12 cellular contexts compared by ENCODE assay signal in genomic region chr9:121283856-121284732, GRCh38. TPM values are rescaled to one million over a fixed set of nuclear protein-coding genes. Genes with fewer than 3 reads are reported as not detected.
DNase-seq lines count a peak whose midpoint lies in the region; ATAC-seq, FAIRE-seq and TF ChIP-seq lines count a peak whose summit lies in the region.
"Had no signal": no experiment of that assay in that cellular context is flagged by ENCODE, and none has a peak within 500 bp of the region (broad histone marks: within the 10 kb centered on the region; RNA-seq: fewer than 3 reads in every experiment).

No MANE protein-coding gene starts in this region.

- H3K4me3 ChIP-seq in K562 = no peak overlapping the region
- no peak overlapping the region for H3K4me3 ChIP-seq in mesenchymal stem cell (ENCODE audit: insufficient read depth in 1 of 2, low read depth in 1 of 2, low read length in 2 of 2)
- no peak overlapping the region for H3K4me3 ChIP-seq in suprapubic skin

- H3K18ac ChIP-seq in mesenchymal stem cell (ENCODE audit: low read depth in 1 of 2, low read length in 2 of 2) = peak overlapping the region in 1 of 2 experiments; percentile 56

- TF ChIP-seq RAD21 in K562 (CRISPR knock-in tag; conservative IDR thresholded peaks at IDR 0.05 in 1 of 2, IDR thresholded peaks at IDR 0.05 in 1 of 2) = no peak

- POLR2A ChIA-PET in K562 (lab: Yijun Ruan, JAX) = interaction anchor here (0.6 to 2.9 kb wide), 4 partner anchors 13 to 71 kb away, joined by 3 to 11 read pairs (median 4); partner anchors contain the start of gene GSN
- POLR2A ChIA-PET in activated CD4-positive, alpha-beta T cell treated with anti-CD3 and anti-CD28 coated beads for 36 hours (lab: Charles Lee) = no interaction called here

- CTCF ChIA-PET in K562 (lab: Yijun Ruan, JAX; ENCODE audit: low intra/inter-chr PET ratio) = no interaction called here
- CTCF ChIA-PET in activated CD4-positive, alpha-beta T cell treated with anti-CD3 and anti-CD28 coated beads for 36 hours (lab: Charles Lee) = interaction anchor here (1.0 kb wide), 1 partner anchor 216 kb away, joined by 3 read pairs; the partner anchor contains the start of gene GGTA1

- 0 out of 3 replicates have a peak overlapping the region, but pooled peaks have one; percentile 15 for H3K27ac ChIP-seq in K562 (ENCODE audit: extremely low read depth, low read depth, low read length)
- H3K27ac ChIP-seq in mesenchymal stem cell (ENCODE audit: low read length, poor library complexity, severe bottlenecking) = no peak overlapping the region
- H3K27ac ChIP-seq in suprapubic skin = peak overlapping the region; percentile 97

- no peaks in the 10 kb centered on the region for H4K20me1 ChIP-seq in K562 (replicated peaks; ENCODE audit: control insufficient read depth, insufficient read depth, low read length)

- H2AK5ac ChIP-seq in mesenchymal stem cell (ENCODE audit: low read length, severe bottlenecking) = no peak overlapping the region

- H4K8ac ChIP-seq in mesenchymal stem cell (ENCODE audit: low read length) = no peak overlapping the region

- no peaks in the 10 kb centered on the region for H3K9me3 Mint-ChIP-seq in activated CD4-positive, alpha-beta T cell treated with anti-CD3 and anti-CD28 coated beads for 36 hours (ENCODE audit: low read depth)

- ATAC-seq in K562 = no peak
- ATAC-seq in activated CD4-positive, alpha-beta T cell treated with anti-CD3 and anti-CD28 coated beads for 36 hours = no peak
- ATAC-seq: HepG2 had no signal

- H3K9ac ChIP-seq in K562 (ENCODE audit: insufficient read depth in 1 of 2, low read depth in 2 of 2, low read length in 2 of 2) = peak overlapping the region in 1 of 2 experiments; percentile 38; a peak in 1 of 4 replicates
- peak overlapping the region; percentile 19 for H3K9ac ChIP-seq in mesenchymal stem cell (ENCODE audit: low read length)

- BruUV-seq in K562 (replicated peaks; lab: Mats Ljungman, UMichigan) = no TSS peak

- H3K4me1 ChIP-seq in K562 (replicated peaks in 1 of 2; ENCODE audit: control insufficient read depth in 2 of 2, insufficient read depth in 2 of 2, low read length in 2 of 2) (peaks cover 70 to 84% of the 10 kb centered on the region in 2 experiments), mesenchymal stem cell (ENCODE audit: control insufficient read depth, insufficient read depth, low read depth, low read length) (peaks cover 54% of the 10 kb centered on the region), suprapubic skin (peaks cover 100% of the 10 kb centered on the region)

- peaks cover 31% of the 10 kb centered on the region for H3K4me1 Mint-ChIP-seq in activated CD4-positive, alpha-beta T cell treated with anti-CD3 and anti-CD28 coated beads for 36 hours

- H3K4ac ChIP-seq in mesenchymal stem cell (ENCODE audit: low read depth in 1 of 2, low read length in 2 of 2) = peak overlapping the region in 1 of 2 experiments; percentile 34

- H3K9me3 ChIP-seq in K562 (replicated peaks; ENCODE audit: control insufficient read depth, insufficient read depth, low read depth, low read length) (no peaks in the 10 kb centered on the region), mesenchymal stem cell (ENCODE audit: control insufficient read depth, low read length) (no peaks in the 10 kb centered on the region), suprapubic skin (no peaks in the 10 kb centered on the region)

- H3K23ac ChIP-seq in mesenchymal stem cell (ENCODE audit: low read length in 2 of 2) = no peak overlapping the region

- in situ Hi-C loops in K562 (cut with MboI) = no loop called here

- H3K27me3 Mint-ChIP-seq in activated CD4-positive, alpha-beta T cell treated with anti-CD3 and anti-CD28 coated beads for 36 hours = peaks cover 3% of the 10 kb centered on the region

- peak overlapping the region in 1 of 2 experiments; percentile 57 for H2BK12ac ChIP-seq in mesenchymal stem cell (ENCODE audit: low read length in 2 of 2)

- no peak overlapping the region for H3K4me3 Mint-ChIP-seq in activated CD4-positive, alpha-beta T cell treated with anti-CD3 and anti-CD28 coated beads for 36 hours

- H3K9me1 ChIP-seq in K562 (ENCODE audit: control insufficient read depth, insufficient read depth, low read length) = peaks cover 10% of the 10 kb centered on the region

- H4K91ac ChIP-seq in mesenchymal stem cell (ENCODE audit: low read length) = peak overlapping the region; percentile 34

- TF ChIP-seq EP300 in K562 (IDR thresholded peaks at IDR 0.05; ENCODE audit: low read length) = peak; percentile 25; the same call in 1 of the 2 replicates
- TF ChIP-seq EP300 in suprapubic skin (IDR thresholded peaks at IDR 0.05) = no peak

- no peak overlapping the region for H3K14ac ChIP-seq in mesenchymal stem cell (ENCODE audit: low read length in 2 of 2)

- peaks cover 24% of the 10 kb centered on the region for H3K79me1 ChIP-seq in mesenchymal stem cell (replicated peaks; ENCODE audit: low read length, poor library complexity, severe bottlenecking)

- H2BK5ac ChIP-seq in mesenchymal stem cell (ENCODE audit: low read depth, low read length, poor library complexity, severe bottlenecking) = no peak overlapping the region

- H3K27ac Mint-ChIP-seq in activated CD4-positive, alpha-beta T cell treated with anti-CD3 and anti-CD28 coated beads for 36 hours = no peak overlapping the region

- TF ChIP-seq CTCF in K562 (IDR thresholded peaks at IDR 0.05 in 2 of 3, conservative IDR thresholded peaks at IDR 0.05 in 1 of 3; ENCODE audit: insufficient read depth in 2 of 3, low read depth in 1 of 3, low read length in 3 of 3) = no peak
- no peak for TF ChIP-seq CTCF in suprapubic skin (IDR thresholded peaks at IDR 0.05)

- DNase-seq in MV-4-11 (lab: John Stamatoyannopoulos, UW) = peak; percentile 19
- peak; percentile 36 to 51 (median 45) for DNase-seq in K562 (ENCODE audit: extremely low read depth in 1 of 4, low spot score in 3 of 4)
- no peak for DNase-seq in mesenchymal stem cell
- DNase-seq in suprapubic skin (ENCODE audit: low spot score in 2 of 2) = peak; percentile 58 to 69
- DNase-seq in activated CD4-positive, alpha-beta T cell treated with anti-CD3 and anti-CD28 coated beads for 36 hours = no peak
- no peak for DNase-seq in DMS153 treated with DMSO at 0.1 percent for 48 hours (lab: John Stamatoyannopoulos, UW; ENCODE audit: unreplicated experiment)
- DNase-seq in middle frontal gyrus (ENCODE audit: extremely low spot score, low spot score) = no peak
- no peak for DNase-seq in RKO (ENCODE audit: low spot score)
- DNase-seq: activated CD8-positive, alpha-beta memory T cell treated with anti-CD3 and anti-CD28 coated beads, Interleukin-2, amount 50 U/mL, for 48 hours; cortex of kidney; NCI-H2227 treated with DMSO at 0.1 percent for 48 hours had no signal

- H3K36me3 Mint-ChIP-seq in activated CD4-positive, alpha-beta T cell treated with anti-CD3 and anti-CD28 coated beads for 36 hours (ENCODE audit: low read depth) = no peaks in the 10 kb centered on the region

- intact Hi-C loops in K562 (cut with micrococcal nuclease) = no loop called here
- intact Hi-C loops in activated CD4-positive, alpha-beta T cell treated with anti-CD3 and anti-CD28 coated beads for 36 hours (cut with DNase I, micrococcal nuclease) = no loop called here

- H3K4me2 ChIP-seq in K562 (ENCODE audit: insufficient read depth, low read length) (peak overlapping the region; percentile 22; the same call in 1 of the 2 replicates), mesenchymal stem cell (ENCODE audit: low read length, poor library complexity, severe bottlenecking) (no peak overlapping the region)

- peak overlapping the region; percentile 55 for H2BK120ac ChIP-seq in mesenchymal stem cell (ENCODE audit: low read depth, low read length)

- H2BK15ac ChIP-seq in mesenchymal stem cell (ENCODE audit: low read depth, poor library complexity, severe bottlenecking) = no peak overlapping the region

- TF ChIP-seq POLR2A in K562 (conservative IDR thresholded peaks at IDR 0.05) = no peak
- TF ChIP-seq POLR2A in suprapubic skin (IDR thresholded peaks at IDR 0.05) = no peak

- H2AFZ ChIP-seq in K562 (ENCODE audit: low read depth, low read length) (no peak overlapping the region), mesenchymal stem cell (ENCODE audit: low read depth, low read length) (no peak overlapping the region)

- 33% methylated on average over 11 of the region's 11 CpGs for WGBS in K562 (ENCODE audit: insufficient coverage, low coverage, missing lambda C conversion rate)
- 85% methylated on average over 11 of the region's 11 CpGs for WGBS in mesenchymal stem cell
- 47% methylated on average over 11 of the region's 11 CpGs for WGBS in suprapubic skin

- H3K36me3 ChIP-seq in K562 (ENCODE audit: control insufficient read depth, insufficient read depth, low read length) (no peaks in the 10 kb centered on the region; the same call in 2 of the 3 replicates), mesenchymal stem cell (ENCODE audit: control insufficient read depth in 1 of 2, insufficient read depth in 2 of 2, low read depth in 1 of 2, low read length in 2 of 2) (peaks cover 37 to 50% of the 10 kb centered on the region in 2 experiments), suprapubic skin (no peaks in the 10 kb centered on the region)

- H3K27me3 ChIP-seq in K562 (ENCODE audit: control insufficient read depth in 2 of 2, insufficient read depth in 2 of 2, low read length in 2 of 2) = no peaks in the 10 kb centered on the region
- no peaks in the 10 kb centered on the region for H3K27me3 ChIP-seq in mesenchymal stem cell (ENCODE audit: control insufficient read depth in 1 of 2, insufficient read depth in 1 of 2, low read length in 2 of 2)
- H3K27me3 ChIP-seq in suprapubic skin = no peaks in the 10 kb centered on the region

- no peaks in the 10 kb centered on the region for H3K79me2 ChIP-seq in K562 (ENCODE audit: control insufficient read depth, insufficient read depth, low read length)

- FAIRE-seq in K562 (lab: Jason Lieb, UNC) = peak; percentile 60
- FAIRE-seq: HepG2 had no signal

RNA-seq across cellular contexts. Expression of gene GSN, which starts 16.1 kb away (rescaled TPM):
- 15.3 and 27.0 TPM in 2 replicates for total RNA-seq in K562 (2011; cell fraction: chromatin; rRNA removed; ENCODE audit: low replicate concordance)
- total RNA-seq in K562 (2011; cell fraction: nucleolus; rRNA removed) = 9.9 and 11.0 TPM in 2 replicates
- 8.1 and 9.2 TPM in 2 replicates for total RNA-seq in K562 (2011; cell fraction: nucleoplasm; rRNA removed)
- 8.2 and 10.8 TPM in 2 replicates for total RNA-seq in K562 (2014; rRNA removed)
- 3.3 and 3.5 TPM in 2 replicates for total RNA-seq in K562 (2014; rRNA removed; fragmentation: Illumina TruSeq; extraction: Trizol)
- total RNA-seq in K562 (2015; rRNA removed; fragmentation: Illumina TruSeq; extraction: Trizol) = 12.3 and 12.4 TPM in 2 replicates
- 9.0 and 9.6 TPM in 2 replicates for total RNA-seq in K562 (2021)
- 16.6 and 24.2 TPM in 2 replicates for polyA plus RNA-seq in K562 (2011; rRNA removed)
- 27.5 and 34.5 TPM in 2 replicates for polyA plus RNA-seq in K562 (2011; cell fraction: cytosol; rRNA removed)
- polyA plus RNA-seq in K562 (2011; cell fraction: nucleus; rRNA removed) = 15.8 and 17.0 TPM in 2 replicates
- 11.2 and 34.5 TPM in 2 replicates for polyA plus RNA-seq in K562 (2012)
- polyA plus RNA-seq in K562 (2014; fragmentation: Illumina TruSeq; extraction: Trizol) = 5.2 and 7.4 TPM in 2 replicates
- under 1 TPM; 0.39 to 0.41 TPM for polyA plus RNA-seq in K562 (2014; fragmentation: Nextera tagmentation; extraction: Ambion mirVana)
- polyA plus RNA-seq in K562 (2014; rRNA removed) = 7.5 and 11.2 TPM in 2 replicates
- 23.7 and 31.3 TPM in 2 replicates for polyA minus RNA-seq in K562 (2011; rRNA and poly(A)+ RNA removed)
- 24.8 and 27.9 TPM in 2 replicates for polyA minus RNA-seq in K562 (2011; cell fraction: cytosol; rRNA and poly(A)+ RNA removed)
- polyA minus RNA-seq in K562 (2011; cell fraction: nucleus; rRNA and poly(A)+ RNA removed) = 6.2 and 9.0 TPM in 2 replicates
- polyA plus RNA-seq in mesenchymal stem cell (2013, experiment 1 of 2) = 196 TPM
- polyA plus RNA-seq in mesenchymal stem cell (2013, experiment 2 of 2) = 192 TPM
- 100 to 1,000 TPM; 681 to 944 (median 771) TPM for total RNA-seq in suprapubic skin
- total RNA-seq in activated CD4-positive, alpha-beta T cell treated with anti-CD3 and anti-CD28 coated beads for 36 hours = 1 to 10 TPM; 1.7 to 1.9 TPM

Comparison
In these comparisons a context has a peak if more than half of its experiments do, and no peak if none do; other contexts are left out.
1. DNase-seq: peak in MV-4-11 (single experiment), K562 (4 of 4) and suprapubic skin (2 of 2); none in mesenchymal stem cell (single experiment), activated CD4-positive, alpha-beta T cell treated with anti-CD3 and anti-CD28 coated beads for 36 hours (single experiment), DMS153 treated with DMSO at 0.1 percent for 48 hours (single experiment), middle frontal gyrus (single experiment) and RKO (single experiment).
2. RNA of gene GSN, which starts 16.1 kb away (total RNA-seq): 681 to 944 TPM in suprapubic skin; 3.3 to 27.0 TPM in K562 and 1.7 to 1.9 TPM in activated CD4-positive, alpha-beta T cell treated with anti-CD3 and anti-CD28 coated beads for 36 hours; every median in the first group is over 10 times any median in the second.